Comparison of ENCODE assay signal across 1 cellular context in the genomic region with DNA sequence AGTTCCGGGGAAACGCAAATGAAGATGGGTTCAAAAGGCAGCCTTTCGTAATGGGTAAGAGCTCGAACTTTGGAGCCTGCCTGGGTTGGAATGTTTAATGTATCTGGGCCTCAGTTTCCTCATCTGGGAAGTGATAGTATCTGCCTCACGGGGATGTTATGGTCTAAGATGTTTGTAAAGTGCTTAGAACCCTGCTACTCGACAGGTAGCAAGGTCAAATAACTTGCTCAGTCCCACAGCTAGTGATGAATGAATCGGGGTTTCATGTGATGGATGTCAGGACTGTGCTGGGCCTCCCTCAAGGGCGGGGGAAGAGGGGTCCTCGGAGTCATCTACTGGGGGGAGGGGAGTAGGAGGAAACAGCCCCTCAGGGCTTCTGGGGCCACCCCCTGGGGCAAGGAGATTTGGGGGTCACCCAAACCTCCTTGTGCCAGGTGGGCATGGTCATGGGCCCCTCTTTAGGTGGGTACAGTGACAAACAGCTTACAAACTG.
TF ChIP-seq lines count a peak whose summit lies in the region.

No MANE protein-coding gene starts in this region.

TF ChIP-seq in liver, 16 proteins besides CTCF, POLR2A, EP300 and RAD21 (continued from another document):
- peak; percentile 61 to 73 for TF ChIP-seq HNF4A (conservative IDR thresholded peaks at IDR 0.05)
